Comparison of ENCODE assay signal across 15 cellular contexts in genomic region chr7:115707684-115708341, GRCh38.
A peak's percentile ranks its signal among the peaks of the same experiment; 100 is the strongest.
DNase-seq lines count a peak whose midpoint lies in the region; ATAC-seq, FAIRE-seq and TF ChIP-seq lines count a peak whose summit lies in the region.
"Had no signal": no experiment of that assay in that cellular context is flagged by ENCODE, and none has a peak within 500 bp of the region (broad histone marks: within the 10 kb centered on the region; RNA-seq: fewer than 3 reads in every experiment).

No MANE protein-coding gene starts in this region.

- no peaks in the 10 kb centered on the region for H3K27me3 Mint-ChIP-seq in astrocyte (ENCODE audit: low read depth, unreplicated experiment)

- H3K4me3 ChIP-seq in astrocyte (ENCODE audit: insufficient read depth, low read depth, low read length): no peak overlapping the region
- H3K4me3 ChIP-seq: GM12878, lung had no signal

- ATAC-seq in Right ventricle myocardium superior (ENCODE audit: poor library complexity): peak; percentile 36
- ATAC-seq in GM21528 (IDR thresholded peaks at IDR 0.05; ENCODE audit: low FRiP score, unreplicated experiment): no peak

- H2AFZ ChIP-seq in astrocyte (ENCODE audit: low read depth, low read length): peak overlapping the region; percentile 48

- H3K4me1 Mint-ChIP-seq in astrocyte (ENCODE audit: low read depth, unreplicated experiment): no peaks in the 10 kb centered on the region

- intact Hi-C loops in Right ventricle myocardium superior (cut with DNase I) (no loop called here), cardiac septum (cut with DNase I) (no loop called here)

- H3K9me3 ChIP-seq in astrocyte (ENCODE audit: insufficient read depth, low read depth, low read length): no peaks in the 10 kb centered on the region

- no peaks in the 10 kb centered on the region for H3K4me1 ChIP-seq in astrocyte (ENCODE audit: insufficient read depth, low read length)

- FAIRE-seq in astrocyte (lab: Jason Lieb, UNC): no peak
- FAIRE-seq: GM12878 had no signal

- no peak overlapping the region for H3K27ac ChIP-seq in astrocyte (ENCODE audit: low read depth, low read length)
- H3K27ac ChIP-seq: epithelial cell of prostate had no signal

- H3K9me3 Mint-ChIP-seq in astrocyte (ENCODE audit: unreplicated experiment): no peaks in the 10 kb centered on the region

- no peaks in the 10 kb centered on the region for H3K36me3 Mint-ChIP-seq in astrocyte (ENCODE audit: low read depth, unreplicated experiment)

- H3K9ac ChIP-seq in astrocyte (ENCODE audit: low read length): no peak overlapping the region

- no peaks in the 10 kb centered on the region for H3K27me3 ChIP-seq in astrocyte (ENCODE audit: insufficient read depth, low read length)

- H3K79me2 ChIP-seq in astrocyte (ENCODE audit: insufficient read depth, low read length): no peaks in the 10 kb centered on the region

- H3K36me3 ChIP-seq in astrocyte (ENCODE audit: insufficient read depth, low read length): no peaks in the 10 kb centered on the region

- no peak overlapping the region for H3K4me2 ChIP-seq in astrocyte (ENCODE audit: low read length)

- no peaks in the 10 kb centered on the region for H4K20me1 ChIP-seq in astrocyte (ENCODE audit: insufficient read depth, low read length)

- H3K27ac Mint-ChIP-seq in astrocyte (ENCODE audit: unreplicated experiment): no peak overlapping the region

- TF ChIP-seq CTCF in astrocyte (IDR thresholded peaks at IDR 0.05; ENCODE audit: insufficient read depth, low read depth, low read length): no peak

- H3K4me3 Mint-ChIP-seq in astrocyte (ENCODE audit: unreplicated experiment): no peak overlapping the region

- DNase-seq in Right ventricle myocardium superior (no peak), cardiac septum (ENCODE audit: low spot score) (no peak), NCI-H2107 (lab: John Stamatoyannopoulos, UW) (peak; percentile 70), astrocyte (ENCODE audit: low read depth) (no peak), superior temporal gyrus (ENCODE audit: extremely low spot score) (peak; percentile 14), OCI-M2 (lab: John Stamatoyannopoulos, UW; ENCODE audit: unreplicated experiment) (no peak), cerebellar cortex (ENCODE audit: low spot score) (no peak)
- DNase-seq: activated CD8-positive, alpha-beta memory T cell treated with anti-CD3 and anti-CD28 coated beads for 24 hours; activated naive CD4-positive, alpha-beta T cell treated with Interleukin-2 at 50 U/mL for 16 hours; central memory CD4-positive, alpha-beta T cell; stimulated activated CD8-positive, alpha-beta memory T cell treated with anti-CD3 and anti-CD28 coated beads, Interleukin-4, amount 100 ng/mL, for 48 hours had no signal

Comparison
In these comparisons a context has a peak if more than half of its experiments do, and no peak if none do; other contexts are left out.
1. DNase-seq: peak in NCI-H2107 (single experiment) and superior temporal gyrus (single experiment); none in Right ventricle myocardium superior (single experiment), cardiac septum (single experiment), astrocyte (single experiment), OCI-M2 (single experiment) and cerebellar cortex (single experiment).